In the genomic region with DNA sequence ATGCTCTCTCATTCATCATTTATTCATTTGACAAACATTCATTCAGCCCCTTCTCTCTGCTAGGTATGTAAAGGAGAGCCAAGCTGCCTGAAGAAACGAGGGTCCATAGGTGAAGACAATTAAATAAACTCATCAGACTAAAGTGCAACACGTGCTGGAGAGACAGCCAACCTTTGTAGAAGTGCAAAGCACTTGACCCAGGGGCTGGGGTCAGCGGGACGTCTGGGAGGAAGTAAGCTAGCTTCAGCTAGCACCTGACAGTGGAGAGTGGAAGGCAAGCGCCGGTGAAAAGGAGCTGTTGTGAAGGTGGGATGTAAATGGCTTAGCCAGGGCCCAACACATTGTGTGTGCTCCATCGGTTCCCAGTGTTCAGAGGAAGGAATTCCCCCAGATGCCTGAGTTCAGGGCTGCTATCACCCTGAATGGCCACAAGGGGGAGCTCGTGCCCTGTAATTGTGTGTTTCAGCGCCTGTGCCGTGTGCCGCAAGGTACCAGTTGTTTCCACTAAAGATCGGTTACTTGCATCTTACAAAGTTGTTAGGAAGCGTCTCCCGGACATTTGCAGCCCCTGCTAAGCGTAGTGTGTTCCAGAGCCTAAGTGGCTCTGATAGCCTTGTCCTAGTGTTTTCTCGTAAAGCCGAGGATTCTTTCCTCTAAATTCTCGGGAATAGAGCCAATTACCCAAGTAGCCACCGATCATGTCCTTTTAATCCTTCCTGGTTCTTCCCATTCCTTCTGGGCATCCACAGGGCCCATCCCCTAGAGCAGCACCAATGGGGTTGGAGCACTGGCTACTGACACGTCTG, we compare ENCODE assay signal across 8 cellular contexts. TPM values are rescaled to one million over a fixed set of nuclear protein-coding genes. Genes with fewer than 3 reads are reported as not detected.
DNase-seq lines count a peak whose midpoint lies in the region; ATAC-seq and TF ChIP-seq lines count a peak whose summit lies in the region.

No MANE protein-coding gene starts in this region.

- DNase-seq in G401 (ENCODE audit: low spot score) (peak; percentile 85), M059J (ENCODE audit: low read depth) (peak; percentile 70), Right ventricle myocardium inferior (ENCODE audit: missing footprints) (peak; percentile 82), posterior cingulate gyrus (peak; percentile 45 to 94 (median 74)), transverse colon (peak; percentile 72)
- peak; percentile 66 for DNase-seq in activated naive CD4-positive, alpha-beta T cell treated with anti-CD3 and anti-CD28 coated beads, Interleukin-2, amount 50 U/mL, for 16 hours

- peaks cover 88% of the 10 kb centered on the region for H3K27me3 ChIP-seq in transverse colon

- TF ChIP-seq POLR2A in transverse colon (IDR thresholded peaks at IDR 0.05) = no peak

- TF ChIP-seq EP300 in transverse colon (IDR thresholded peaks at IDR 0.05; ENCODE audit: low read depth) = no peak

- WGBS in transverse colon (ENCODE audit: low coverage in 1 of 2), 2 donors = 6 to 7% methylated on average over 3 to 19 of the region's 20 CpGs

- peak; percentile 84 to 98 (median 95) for TF ChIP-seq CTCF in transverse colon (IDR thresholded peaks at IDR 0.05)

- intact Hi-C loops in Right ventricle myocardium inferior (cut with DNase I) (loop anchor here (2.0 kb wide), 1 partner anchor 409 kb away; no protein-coding TSS in a partner anchor), posterior cingulate gyrus (cut with DNase I) (no loop called here), transverse colon (cut with DNase I; ENCODE audit: low total_unique reads) (loop anchor here (1.0 kb wide), 1 partner anchor 92 kb away; no protein-coding TSS in a partner anchor)

- peaks cover 0 to 4% (median 2%) of the 10 kb centered on the region in 4 donors for H3K4me1 ChIP-seq in transverse colon

- no peaks in the 10 kb centered on the region for H3K36me3 ChIP-seq in transverse colon

- no peaks in the 10 kb centered on the region for H3K9me3 ChIP-seq in transverse colon

- in situ Hi-C loops in G401 (cut with HindIII; ENCODE audit: low sequenced_read_pairs) = no loop called here
- in situ Hi-C loops in transverse colon (cut with MboI; ENCODE audit: low pct_ligation_motif_present in 1 of 4, low pct_unique_long_range_greater_than_20kb in 1 of 4, low sequenced_read_pairs in 3 of 4) = no loop called here

- peak; percentile 96 for ATAC-seq in SK-N-SH treated with all-trans-retinoic acid at 6 μM for 48 hours
- peak; percentile 63 for ATAC-seq in Right ventricle myocardium inferior
- ATAC-seq in GM21576 (IDR thresholded peaks at IDR 0.05; ENCODE audit: unreplicated experiment) = no peak

- no peak overlapping the region for H3K27ac ChIP-seq in transverse colon

- peak overlapping the region in 2 of 4 donors; percentile 10 to 17 for H3K4me3 ChIP-seq in transverse colon

TF ChIP-seq in SK-N-SH treated with all-trans-retinoic acid at 6 μM for 48 hours, 23 proteins besides CTCF, POLR2A, EP300 and RAD21:
- no peak for TF ChIP-seq PPARA (CRISPR knock-in tag; IDR thresholded peaks at IDR 0.05; ENCODE audit: borderline replicate concordance)
- no peak for TF ChIP-seq ZFP30 (CRISPR knock-in tag; IDR thresholded peaks at IDR 0.05)
- TF ChIP-seq TCF4 (CRISPR knock-in tag; IDR thresholded peaks at IDR 0.05; ENCODE audit: borderline replicate concordance) = no peak
- TF ChIP-seq GLIS3 (CRISPR knock-in tag; IDR thresholded peaks at IDR 0.05) = no peak
- TF ChIP-seq CSDC2 (CRISPR knock-in tag; IDR thresholded peaks at IDR 0.05) = no peak
- TF ChIP-seq, protein P1, sequence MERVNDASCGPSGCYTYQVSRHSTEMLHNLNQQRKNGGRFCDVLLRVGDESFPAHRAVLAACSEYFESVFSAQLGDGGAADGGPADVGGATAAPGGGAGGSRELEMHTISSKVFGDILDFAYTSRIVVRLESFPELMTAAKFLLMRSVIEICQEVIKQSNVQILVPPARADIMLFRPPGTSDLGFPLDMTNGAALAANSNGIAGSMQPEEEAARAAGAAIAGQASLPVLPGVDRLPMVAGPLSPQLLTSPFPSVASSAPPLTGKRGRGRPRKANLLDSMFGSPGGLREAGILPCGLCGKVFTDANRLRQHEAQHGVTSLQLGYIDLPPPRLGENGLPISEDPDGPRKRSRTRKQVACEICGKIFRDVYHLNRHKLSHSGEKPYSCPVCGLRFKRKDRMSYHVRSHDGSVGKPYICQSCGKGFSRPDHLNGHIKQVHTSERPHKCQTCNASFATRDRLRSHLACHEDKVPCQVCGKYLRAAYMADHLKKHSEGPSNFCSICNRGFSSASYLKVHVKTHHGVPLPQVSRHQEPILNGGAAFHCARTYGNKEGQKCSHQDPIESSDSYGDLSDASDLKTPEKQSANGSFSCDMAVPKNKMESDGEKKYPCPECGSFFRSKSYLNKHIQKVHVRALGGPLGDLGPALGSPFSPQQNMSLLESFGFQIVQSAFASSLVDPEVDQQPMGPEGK (CRISPR knock-in tag; IDR thresholded peaks at IDR 0.05; ENCODE audit: borderline replicate concordance) = no peak
- TF ChIP-seq BACH2 (CRISPR knock-in tag; IDR thresholded peaks at IDR 0.05; ENCODE audit: borderline replicate concordance) = no peak
- no peak for TF ChIP-seq ARNTL (CRISPR knock-in tag; IDR thresholded peaks at IDR 0.05; ENCODE audit: borderline replicate concordance, low read depth)
- TF ChIP-seq SNAI2 (CRISPR knock-in tag; IDR thresholded peaks at IDR 0.05) = no peak
- TF ChIP-seq ESRRG (CRISPR knock-in tag; IDR thresholded peaks at IDR 0.05) = no peak
- no peak for TF ChIP-seq RARB (CRISPR knock-in tag; IDR thresholded peaks at IDR 0.05)
- TF ChIP-seq POU6F1 (CRISPR knock-in tag; IDR thresholded peaks at IDR 0.05; ENCODE audit: borderline replicate concordance, low read depth) = no peak
- TF ChIP-seq ZFP3 (CRISPR knock-in tag; IDR thresholded peaks at IDR 0.05) = no peak
- no peak for TF ChIP-seq ZC3H10 (CRISPR knock-in tag; IDR thresholded peaks at IDR 0.05)
- no peak for TF ChIP-seq ZNF70 (CRISPR knock-in tag; IDR thresholded peaks at IDR 0.05)
- TF ChIP-seq OSR1 (CRISPR knock-in tag; IDR thresholded peaks at IDR 0.05) = no peak
TF ChIP-seq in SK-N-SH treated with all-trans-retinoic acid at 6 μM for 48 hours: peak in this region for 0.

RNA-seq across cellular contexts. Expression of gene TLX1, which starts 30.6 kb away (rescaled TPM):
- 0.14 TPM in 1 of 2 replicates, not detected in the other for total RNA-seq in G401 (2014; rRNA removed; shearing (Covaris generic))
- total RNA-seq in M059J (2014; rRNA removed; shearing (Covaris generic)) = not detected in 2 replicates
- total RNA-seq in Right ventricle myocardium inferior = not detected
- under 1 TPM in 2 of 4 donors, not detected in 2; 0.14 to 0.60 TPM for total RNA-seq in transverse colon
